In genomic region chr5:123265551-123265950, GRCh38 we compare ENCODE assay signal across 21 cellular contexts.
A peak's percentile ranks its signal among the peaks of the same experiment; 100 is the strongest.
DNase-seq lines count a peak whose midpoint lies in the region; ATAC-seq and TF ChIP-seq lines count a peak whose summit lies in the region.
"Had no signal": no experiment of that assay in that cellular context is flagged by ENCODE, and none has a peak within 500 bp of the region (broad histone marks: within the 10 kb centered on the region; RNA-seq: fewer than 3 reads in every experiment).

No MANE protein-coding gene starts in this region.

- DNase-seq in NCI-H69 (lab: John Stamatoyannopoulos, UW) = peak; percentile 55
- DNase-seq in astrocyte of the hippocampus (ENCODE audit: low read depth, low spot score) = peak; percentile 43
- DNase-seq in fibroblast of gingiva (ENCODE audit: low read depth) = peak; percentile 20
- DNase-seq in thoracic aorta (ENCODE audit: low spot score) = no peak
- no peak for DNase-seq in activated effector memory CD4-positive, alpha-beta T cell treated with anti-CD3 and anti-CD28 coated beads, Interleukin-2, amount 50 U/mL, for 16 hours
- DNase-seq in DMS79 treated with DMSO at 0.1 percent for 48 hours (lab: John Stamatoyannopoulos, UW) = no peak
- DNase-seq in stimulated activated CD4-positive, alpha-beta T cell treated with anti-CD3 and anti-CD28 coated beads, Interleukin-4, amount 100 ng/mL, for 24 hours = no peak
- DNase-seq: AML-193, DMS79, NCI-H1092 treated with DMSO at 0.1 percent for 48 hours, NCI-H2081, NCI-H2171 treated with DMSO at 0.1 percent for 48 hours, NCI-H510A, NCI-H774, OCI-M1, Right ventricle myocardium superior had no signal

- H3K27ac ChIP-seq in thoracic aorta = peak overlapping the region; percentile 3 to 79
- H3K27ac ChIP-seq: C4-2B, SK-N-MC had no signal

- H3K9me3 ChIP-seq in thoracic aorta = no peaks in the 10 kb centered on the region

- ATAC-seq in thoracic aorta (ENCODE audit: insufficient number of reproducible peaks, low FRiP score, low read depth) (no peak), HG03460 (IDR thresholded peaks at IDR 0.05; ENCODE audit: unreplicated experiment) (no peak)
- ATAC-seq: GM23338, HCT116 had no signal

- H3K36me3 ChIP-seq in thoracic aorta = no peaks in the 10 kb centered on the region

- H3K4me3 ChIP-seq in thoracic aorta = no peak overlapping the region
- H3K4me3 ChIP-seq: GM23338, SK-N-MC had no signal

- peaks cover 19 to 72% of the 10 kb centered on the region in 2 donors for H3K4me1 ChIP-seq in thoracic aorta (ENCODE audit: control insufficient read depth in 1 of 2, low read depth in 2 of 2)

- no peak for TF ChIP-seq CTCF in thoracic aorta (IDR thresholded peaks at IDR 0.05)

- no peaks in the 10 kb centered on the region for H3K27me3 ChIP-seq in thoracic aorta (replicated peaks; ENCODE audit: insufficient read depth)

Comparison
In these comparisons a context has a peak if more than half of its experiments do, and no peak if none do; other contexts are left out.
1. DNase-seq: peak in NCI-H69 (single experiment), astrocyte of the hippocampus (single experiment) and fibroblast of gingiva (single experiment); none in thoracic aorta (single experiment), activated effector memory CD4-positive, alpha-beta T cell treated with anti-CD3 and anti-CD28 coated beads, Interleukin-2, amount 50 U/mL, for 16 hours (single experiment), DMS79 treated with DMSO at 0.1 percent for 48 hours (single experiment) and stimulated activated CD4-positive, alpha-beta T cell treated with anti-CD3 and anti-CD28 coated beads, Interleukin-4, amount 100 ng/mL, for 24 hours (single experiment).